20 cellular contexts compared by ENCODE assay signal in the genomic region with DNA sequence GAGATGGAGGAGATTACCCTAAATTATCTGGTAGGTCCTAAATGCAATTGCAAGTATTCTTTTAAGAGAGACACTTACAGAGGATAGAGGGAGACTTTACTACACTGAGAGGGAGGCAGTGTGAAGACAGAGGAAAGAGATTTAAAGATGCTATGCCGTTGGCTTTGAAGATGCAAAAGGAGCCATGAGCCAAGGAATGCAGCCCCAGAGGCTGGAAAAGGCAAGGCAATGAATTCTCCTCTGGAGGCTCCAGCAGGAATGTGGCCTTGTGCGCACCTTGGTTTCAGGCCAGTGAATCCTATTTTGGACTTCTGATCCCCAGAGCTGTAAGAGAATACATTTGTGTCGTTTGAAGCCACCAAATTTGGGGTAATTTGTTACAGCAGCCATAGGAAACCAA.
"Had no signal": no experiment of that assay in that cellular context is flagged by ENCODE, and none has a peak within 500 bp of the region (broad histone marks: within the 10 kb centered on the region; RNA-seq: fewer than 3 reads in every experiment).

No MANE protein-coding gene starts in this region.

- H3K9me3 ChIP-seq: SK-N-SH had no signal

- H3K4me3 Mint-ChIP-seq: IgD-negative memory B cell had no signal

- ATAC-seq: K562 had no signal

- H3K36me3 Mint-ChIP-seq: IgD-negative memory B cell had no signal

- DNase-seq: Kasumi-1, MM.1S, NCI-H1092 treated with DMSO at 0.1 percent for 48 hours, NCI-H1436, NCI-H187, NCI-H2029, NCI-H2081 treated with DMSO at 0.1 percent for 48 hours, NCI-H2171, NCI-H226, NCI-H446, NCI-H510A, NCI-H524 treated with DMSO at 0.1 percent for 48 hours, NCI-H69, NCI-H774, SHP77, SK-N-SH had no signal

- H3K4me3 ChIP-seq: K562 had no signal

- H3K27ac Mint-ChIP-seq: IgD-negative memory B cell had no signal

- H3K27ac ChIP-seq: KMS-11, RWPE1 had no signal
